Comparison of ENCODE assay signal across 2 cellular contexts in the genomic region with DNA sequence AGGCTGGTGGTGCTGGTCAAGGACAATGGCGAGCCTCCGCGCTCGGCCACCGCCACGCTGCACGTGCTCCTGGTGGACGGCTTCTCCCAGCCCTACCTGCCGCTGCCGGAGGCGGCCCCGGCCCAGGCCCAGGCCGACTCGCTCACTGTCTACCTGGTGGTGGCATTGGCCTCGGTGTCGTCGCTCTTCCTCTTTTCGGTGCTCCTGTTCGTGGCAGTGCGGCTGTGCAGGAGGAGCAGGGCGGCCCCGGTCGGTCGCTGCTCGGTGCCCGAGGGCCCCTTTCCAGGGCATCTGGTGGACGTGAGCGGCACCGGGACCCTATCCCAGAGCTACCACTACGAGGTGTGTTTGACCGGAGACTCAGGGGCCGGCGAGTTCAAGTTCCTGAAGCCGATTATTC. TPM values are rescaled to one million over a fixed set of nuclear protein-coding genes. Genes with fewer than 3 reads are reported as not detected.
"Had no signal": no experiment of that assay in that cellular context is flagged by ENCODE, and none has a peak within 500 bp of the region (broad histone marks: within the 10 kb centered on the region; RNA-seq: fewer than 3 reads in every experiment).

No MANE protein-coding gene starts in this region.

RNA-seq across cellular contexts. Expression of a gene that starts 2.3 kb away (rescaled TPM):
- total RNA-seq: M059J had no signal

RNA-seq across cellular contexts. Expression of a gene that starts 12.5 kb away (rescaled TPM):
- total RNA-seq: NCI-H460 had no signal

RNA-seq across cellular contexts. Expression of a gene that starts 15.7 kb away (rescaled TPM):
- total RNA-seq: NCI-H460 had no signal
